Comparison of ENCODE assay signal across 15 cellular contexts in the genomic region with DNA sequence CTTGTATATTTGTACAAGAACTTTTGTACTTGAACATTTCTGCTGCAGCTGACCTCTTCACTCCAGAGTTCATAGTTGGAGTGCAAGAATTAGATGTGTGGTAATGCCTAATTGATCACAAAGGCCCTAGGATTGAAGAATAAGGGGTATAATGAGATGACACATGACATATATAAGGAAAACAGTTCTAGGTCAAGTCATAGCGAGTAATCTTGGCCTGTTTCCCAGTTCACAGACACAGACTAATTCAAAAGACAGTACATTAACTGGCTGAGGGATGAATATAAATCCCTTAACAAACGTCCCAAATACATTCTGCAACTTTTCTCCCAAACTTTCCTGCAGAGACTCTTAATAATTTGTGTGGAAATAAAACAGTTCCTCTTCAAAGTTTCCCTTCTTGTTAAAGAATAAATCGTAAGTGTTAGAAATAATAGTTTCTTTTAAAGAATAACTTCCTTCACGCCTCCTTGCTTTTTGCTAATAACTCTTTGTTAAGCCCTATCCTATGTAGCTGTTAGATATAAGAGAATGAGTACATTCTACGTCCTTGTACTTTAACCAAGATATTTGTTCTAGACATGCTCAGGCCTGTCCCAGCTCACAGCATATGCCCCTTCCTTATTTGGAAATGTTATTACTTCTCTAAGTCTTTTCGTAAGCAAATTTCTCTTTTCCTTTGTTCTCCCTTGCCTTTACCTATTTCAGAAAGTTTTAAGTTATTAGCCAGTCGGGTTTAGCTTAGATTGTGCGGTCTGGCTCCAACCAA.
"Had no signal": no experiment of that assay in that cellular context is flagged by ENCODE, and none has a peak within 500 bp of the region (broad histone marks: within the 10 kb centered on the region; RNA-seq: fewer than 3 reads in every experiment).

No MANE protein-coding gene starts in this region.

- ATAC-seq: activated T-cell treated with anti-CD3 and anti-CD28 coated beads, Interleukin-2, amount 50 U/mL, for 72 hours; effector memory CD8-positive, alpha-beta T cell; gastrocnemius medialis; left lung; mucosa of descending colon; stimulated activated naive B cell treated with anti-CD40 and anti-IgM and Interleukin-4, amounts not matched to agents 10 μg/mL and 1 μg/mL and 100 μg/mL, for 72 hours had no signal

- DNase-seq: activated CD4-positive, alpha-beta T cell treated with anti-CD3 and anti-CD28 coated beads, Interleukin-2, amount 50 U/mL, for 4 hours; activated effector memory CD4-positive, alpha-beta T cell treated with anti-CD3 and anti-CD28 coated beads, Interleukin-2, amount 50 U/mL, for 16 hours; activated T-cell treated with anti-CD3 and anti-CD28 coated beads, Interleukin-2, amount 50 U/mL, for 72 hours; dermis blood vessel endothelial cell; effector memory CD8-positive, alpha-beta T cell; gastrocnemius medialis; head of caudate nucleus; kidney; left lung; mucosa of descending colon; naive B cell; retina; stimulated activated naive B cell treated with anti-CD40 and anti-IgM and Interleukin-4, amounts not matched to agents 10 μg/mL and 1 μg/mL and 100 μg/mL, for 72 hours; upper lobe of left lung had no signal

- H3K36me3 ChIP-seq: gastrocnemius medialis, left lung, thoracic aorta, upper lobe of left lung had no signal

- H3K27me3 ChIP-seq: gastrocnemius medialis, left lung, upper lobe of left lung had no signal

- H3K27ac ChIP-seq: gastrocnemius medialis, left lung, thoracic aorta, upper lobe of left lung had no signal

- H3K4me1 ChIP-seq: gastrocnemius medialis, left lung, upper lobe of left lung had no signal

- H3K4me3 ChIP-seq: gastrocnemius medialis, left lung, mucosa of descending colon, thoracic aorta, upper lobe of left lung had no signal

- H3K9me3 ChIP-seq: gastrocnemius medialis, thoracic aorta, upper lobe of left lung had no signal
